ENCODE assay signal across 1 cellular context in the genomic region with DNA sequence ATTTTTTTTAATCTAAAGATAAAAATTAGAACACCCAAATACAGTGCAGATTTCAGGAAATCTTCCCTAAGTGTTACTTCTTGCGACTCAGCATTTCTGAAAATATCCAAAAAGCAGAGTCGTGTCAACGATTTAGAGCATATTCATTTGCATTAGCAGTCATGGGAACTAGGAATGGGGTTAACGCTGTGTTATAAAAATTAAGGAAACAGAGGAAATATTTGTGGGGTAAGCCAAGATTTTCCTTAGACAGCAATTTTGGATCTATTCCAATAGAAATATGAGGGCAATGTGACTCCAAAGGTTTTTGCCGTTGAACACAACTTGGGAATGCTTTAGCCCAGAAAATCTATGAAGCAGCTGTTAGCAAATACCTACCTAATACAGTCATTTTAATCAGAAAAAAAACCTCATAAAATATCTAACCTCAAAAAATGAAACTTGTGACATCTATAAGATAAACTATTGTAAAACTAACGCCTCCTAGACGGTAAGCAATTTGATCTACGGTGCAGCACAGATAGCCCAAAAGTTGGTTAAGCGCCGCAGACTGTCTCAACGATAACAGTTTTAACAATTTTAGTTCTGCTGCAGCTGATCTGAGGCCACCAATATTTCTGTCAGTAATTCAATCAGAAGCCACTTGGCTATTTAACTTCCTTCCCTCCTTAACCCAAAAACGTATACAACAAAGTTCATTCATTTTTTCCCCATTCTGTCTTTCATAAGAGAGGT.
A peak's percentile ranks its signal among the peaks of the same experiment; 100 is the strongest.
TF ChIP-seq lines count a peak whose summit lies in the region.

No MANE protein-coding gene starts in this region.

TF ChIP-seq in K562, 482 proteins besides CTCF, POLR2A, EP300 and RAD21 (continues in another document):
- no peak for TF ChIP-seq ZNF766 (CRISPR knock-in tag; conservative IDR thresholded peaks at IDR 0.05)
- TF ChIP-seq FOSL1 (tag; conservative IDR thresholded peaks at IDR 0.05) = 0 out of 2 replicates have a peak, but pooled peaks have one; percentile 14
- TF ChIP-seq, protein P1, sequence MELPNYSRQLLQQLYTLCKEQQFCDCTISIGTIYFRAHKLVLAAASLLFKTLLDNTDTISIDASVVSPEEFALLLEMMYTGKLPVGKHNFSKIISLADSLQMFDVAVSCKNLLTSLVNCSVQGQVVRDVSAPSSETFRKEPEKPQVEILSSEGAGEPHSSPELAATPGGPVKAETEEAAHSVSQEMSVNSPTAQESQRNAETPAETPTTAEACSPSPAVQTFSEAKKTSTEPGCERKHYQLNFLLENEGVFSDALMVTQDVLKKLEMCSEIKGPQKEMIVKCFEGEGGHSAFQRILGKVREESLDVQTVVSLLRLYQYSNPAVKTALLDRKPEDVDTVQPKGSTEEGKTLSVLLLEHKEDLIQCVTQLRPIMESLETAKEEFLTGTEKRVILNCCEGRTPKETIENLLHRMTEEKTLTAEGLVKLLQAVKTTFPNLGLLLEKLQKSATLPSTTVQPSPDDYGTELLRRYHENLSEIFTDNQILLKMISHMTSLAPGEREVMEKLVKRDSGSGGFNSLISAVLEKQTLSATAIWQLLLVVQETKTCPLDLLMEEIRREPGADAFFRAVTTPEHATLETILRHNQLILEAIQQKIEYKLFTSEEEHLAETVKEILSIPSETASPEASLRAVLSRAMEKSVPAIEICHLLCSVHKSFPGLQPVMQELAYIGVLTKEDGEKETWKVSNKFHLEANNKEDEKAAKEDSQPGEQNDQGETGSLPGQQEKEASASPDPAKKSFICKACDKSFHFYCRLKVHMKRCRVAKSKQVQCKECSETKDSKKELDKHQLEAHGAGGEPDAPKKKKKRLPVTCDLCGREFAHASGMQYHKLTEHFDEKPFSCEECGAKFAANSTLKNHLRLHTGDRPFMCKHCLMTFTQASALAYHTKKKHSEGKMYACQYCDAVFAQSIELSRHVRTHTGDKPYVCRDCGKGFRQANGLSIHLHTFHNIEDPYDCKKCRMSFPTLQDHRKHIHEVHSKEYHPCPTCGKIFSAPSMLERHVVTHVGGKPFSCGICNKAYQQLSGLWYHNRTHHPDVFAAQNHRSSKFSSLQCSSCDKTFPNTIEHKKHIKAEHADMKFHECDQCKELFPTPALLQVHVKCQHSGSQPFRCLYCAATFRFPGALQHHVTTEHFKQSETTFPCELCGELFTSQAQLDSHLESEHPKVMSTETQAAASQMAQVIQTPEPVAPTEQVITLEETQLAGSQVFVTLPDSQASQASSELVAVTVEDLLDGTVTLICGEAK (IDR thresholded peaks at IDR 0.05) = peak; percentile 15; the same call in 1 of the 2 replicates
- TF ChIP-seq, protein P1 (CRISPR knock-in tag; IDR thresholded peaks at IDR 0.05) = no peak
- TF ChIP-seq ZEB2 (IDR thresholded peaks at IDR 0.05) = 0 out of 2 replicates have a peak, but pooled peaks have one; percentile 21
- TF ChIP-seq FIP1L1 (IDR thresholded peaks at IDR 0.05; ENCODE audit: low read depth, low read length, poor library complexity, severe bottlenecking) = no peak
- TF ChIP-seq, protein P2, sequence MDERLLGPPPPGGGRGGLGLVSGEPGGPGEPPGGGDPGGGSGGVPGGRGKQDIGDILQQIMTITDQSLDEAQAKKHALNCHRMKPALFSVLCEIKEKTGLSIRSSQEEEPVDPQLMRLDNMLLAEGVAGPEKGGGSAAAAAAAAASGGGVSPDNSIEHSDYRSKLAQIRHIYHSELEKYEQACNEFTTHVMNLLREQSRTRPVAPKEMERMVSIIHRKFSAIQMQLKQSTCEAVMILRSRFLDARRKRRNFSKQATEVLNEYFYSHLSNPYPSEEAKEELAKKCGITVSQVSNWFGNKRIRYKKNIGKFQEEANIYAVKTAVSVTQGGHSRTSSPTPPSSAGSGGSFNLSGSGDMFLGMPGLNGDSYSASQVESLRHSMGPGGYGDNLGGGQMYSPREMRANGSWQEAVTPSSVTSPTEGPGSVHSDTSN (CRISPR knock-in tag; IDR thresholded peaks at IDR 0.05; ENCODE audit: low read depth) = no peak
- TF ChIP-seq, protein P2 (tag; conservative IDR thresholded peaks at IDR 0.05; ENCODE audit: low read depth) = peak; percentile 62
- TF ChIP-seq KLF16 (IDR thresholded peaks at IDR 0.05) = peak; percentile 81
- peak; percentile 61 for TF ChIP-seq GATA2 (CRISPR knock-in tag; IDR thresholded peaks at IDR 0.05)
- TF ChIP-seq, protein P3, sequence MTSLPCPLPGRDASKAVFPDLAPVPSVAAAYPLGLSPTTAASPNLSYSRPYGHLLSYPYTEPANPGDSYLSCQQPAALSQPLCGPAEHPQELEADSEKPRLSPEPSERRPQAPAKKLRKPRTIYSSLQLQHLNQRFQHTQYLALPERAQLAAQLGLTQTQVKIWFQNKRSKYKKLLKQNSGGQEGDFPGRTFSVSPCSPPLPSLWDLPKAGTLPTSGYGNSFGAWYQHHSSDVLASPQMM (CRISPR knock-in tag; IDR thresholded peaks at IDR 0.05) = no peak
- TF ChIP-seq ARHGAP35 (IDR thresholded peaks at IDR 0.05; ENCODE audit: partially characterized antibody) = no peak
- TF ChIP-seq CREB1 (IDR thresholded peaks at IDR 0.05) = peak; percentile 38; the same call in 1 of the 2 replicates
- no peak for TF ChIP-seq CREB1 (CRISPR knock-in tag; IDR thresholded peaks at IDR 0.05)
- TF ChIP-seq, protein P4, sequence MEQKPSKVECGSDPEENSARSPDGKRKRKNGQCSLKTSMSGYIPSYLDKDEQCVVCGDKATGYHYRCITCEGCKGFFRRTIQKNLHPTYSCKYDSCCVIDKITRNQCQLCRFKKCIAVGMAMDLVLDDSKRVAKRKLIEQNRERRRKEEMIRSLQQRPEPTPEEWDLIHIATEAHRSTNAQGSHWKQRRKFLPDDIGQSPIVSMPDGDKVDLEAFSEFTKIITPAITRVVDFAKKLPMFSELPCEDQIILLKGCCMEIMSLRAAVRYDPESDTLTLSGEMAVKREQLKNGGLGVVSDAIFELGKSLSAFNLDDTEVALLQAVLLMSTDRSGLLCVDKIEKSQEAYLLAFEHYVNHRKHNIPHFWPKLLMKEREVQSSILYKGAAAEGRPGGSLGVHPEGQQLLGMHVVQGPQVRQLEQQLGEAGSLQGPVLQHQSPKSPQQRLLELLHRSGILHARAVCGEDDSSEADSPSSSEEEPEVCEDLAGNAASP (IDR thresholded peaks at IDR 0.05) = no peak
- TF ChIP-seq KDM1A (IDR thresholded peaks at IDR 0.05) = peak; percentile 50 to 57; a peak in 3 of 4 replicates
- peak; percentile 37 for TF ChIP-seq SMARCB1 (IDR thresholded peaks at IDR 0.05; ENCODE audit: insufficient read length, low read depth)
- 0 out of 2 replicates have a peak, but pooled peaks have one; percentile 69 for TF ChIP-seq GATAD2A (IDR thresholded peaks at IDR 0.05)
- no peak for TF ChIP-seq GABPB1 (CRISPR knock-in tag; IDR thresholded peaks at IDR 0.05)
- TF ChIP-seq CAMTA2 (CRISPR knock-in tag; conservative IDR thresholded peaks at IDR 0.05) = no peak
- TF ChIP-seq MAFF (IDR thresholded peaks at IDR 0.05; ENCODE audit: low read length) = peak; percentile 72
- TF ChIP-seq, protein P5, sequence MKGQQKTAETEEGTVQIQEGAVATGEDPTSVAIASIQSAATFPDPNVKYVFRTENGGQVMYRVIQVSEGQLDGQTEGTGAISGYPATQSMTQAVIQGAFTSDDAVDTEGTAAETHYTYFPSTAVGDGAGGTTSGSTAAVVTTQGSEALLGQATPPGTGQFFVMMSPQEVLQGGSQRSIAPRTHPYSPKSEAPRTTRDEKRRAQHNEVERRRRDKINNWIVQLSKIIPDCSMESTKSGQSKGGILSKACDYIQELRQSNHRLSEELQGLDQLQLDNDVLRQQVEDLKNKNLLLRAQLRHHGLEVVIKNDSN (CRISPR knock-in tag; IDR thresholded peaks at IDR 0.05) = no peak
- TF ChIP-seq, protein P6, sequence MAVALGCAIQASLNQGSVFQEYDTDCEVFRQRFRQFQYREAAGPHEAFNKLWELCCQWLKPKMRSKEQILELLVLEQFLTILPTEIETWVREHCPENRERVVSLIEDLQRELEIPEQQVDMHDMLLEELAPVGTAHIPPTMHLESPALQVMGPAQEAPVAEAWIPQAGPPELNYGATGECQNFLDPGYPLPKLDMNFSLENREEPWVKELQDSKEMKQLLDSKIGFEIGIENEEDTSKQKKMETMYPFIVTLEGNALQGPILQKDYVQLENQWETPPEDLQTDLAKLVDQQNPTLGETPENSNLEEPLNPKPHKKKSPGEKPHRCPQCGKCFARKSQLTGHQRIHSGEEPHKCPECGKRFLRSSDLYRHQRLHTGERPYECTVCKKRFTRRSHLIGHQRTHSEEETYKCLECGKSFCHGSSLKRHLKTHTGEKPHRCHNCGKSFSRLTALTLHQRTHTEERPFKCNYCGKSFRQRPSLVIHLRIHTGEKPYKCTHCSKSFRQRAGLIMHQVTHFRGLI (CRISPR knock-in tag; IDR thresholded peaks at IDR 0.05) = no peak
- TF ChIP-seq ZBTB7A (IDR thresholded peaks at IDR 0.05; ENCODE audit: borderline replicate concordance, control insufficient read depth, low read depth, low read length) = no peak
- TF ChIP-seq NFIC (IDR thresholded peaks at IDR 0.05) = peak; percentile 79
- TF ChIP-seq HDAC3 (IDR thresholded peaks at IDR 0.05; ENCODE audit: borderline replicate concordance, partially characterized antibody) = peak; percentile 49
- TF ChIP-seq STAT5B (CRISPR knock-in tag; IDR thresholded peaks at IDR 0.05) = no peak
- TF ChIP-seq SMARCA4 (IDR thresholded peaks at IDR 0.05) = peak; percentile 79
- peak; percentile 69; the same call in 1 of the 2 replicates for TF ChIP-seq MTA2 (IDR thresholded peaks at IDR 0.05; ENCODE audit: low read depth)
- peak; percentile 55; the same call in 1 of the 2 replicates for TF ChIP-seq NCOA6 (IDR thresholded peaks at IDR 0.05)
- no peak for TF ChIP-seq ILF3 (IDR thresholded peaks at IDR 0.05; ENCODE audit: borderline replicate concordance)
- TF ChIP-seq SMARCE1 (IDR thresholded peaks at IDR 0.05) = peak; percentile 64; the same call in 1 of the 2 replicates
- TF ChIP-seq TBL1XR1 (IDR thresholded peaks at IDR 0.05; ENCODE audit: low read length in 2 of 2) = peak in 1 of 2 experiments; percentile 77; a peak in 1 of 4 replicates
- TF ChIP-seq HDAC2 (IDR thresholded peaks at IDR 0.05) = peak; percentile 61; the same call in 1 of the 2 replicates
- peak; percentile 71; the same call in 1 of the 2 replicates for TF ChIP-seq STAT5A (IDR thresholded peaks at IDR 0.05; ENCODE audit: borderline replicate concordance, low read length)
- TF ChIP-seq POLR2AphosphoS5 (IDR thresholded peaks at IDR 0.05; ENCODE audit: control insufficient read depth, insufficient read depth, low read depth, low read length) = peak; percentile 81; the same call in 1 of the 2 replicates
- TF ChIP-seq MTA1 (IDR thresholded peaks at IDR 0.05; ENCODE audit: borderline replicate concordance) = 0 out of 2 replicates have a peak, but pooled peaks have one; percentile 16
- peak; percentile 89 for TF ChIP-seq PML (IDR thresholded peaks at IDR 0.05; ENCODE audit: low read length)
- no peak for TF ChIP-seq MYC (IDR thresholded peaks at IDR 0.05; ENCODE audit: low read depth, low read length)
- no peak for TF ChIP-seq MYC (CRISPR knock-in tag; IDR thresholded peaks at IDR 0.05; ENCODE audit: borderline replicate concordance, low read depth)
- peak; percentile 92 for TF ChIP-seq CBFA2T3 (IDR thresholded peaks at IDR 0.05)
- 0 out of 2 replicates have a peak, but pooled peaks have one; percentile 54 for TF ChIP-seq ZNF644 (tag; IDR thresholded peaks at IDR 0.05; ENCODE audit: low read depth)
- peak; percentile 79 for TF ChIP-seq DPF2 (IDR thresholded peaks at IDR 0.05)
- TF ChIP-seq, protein P7, sequence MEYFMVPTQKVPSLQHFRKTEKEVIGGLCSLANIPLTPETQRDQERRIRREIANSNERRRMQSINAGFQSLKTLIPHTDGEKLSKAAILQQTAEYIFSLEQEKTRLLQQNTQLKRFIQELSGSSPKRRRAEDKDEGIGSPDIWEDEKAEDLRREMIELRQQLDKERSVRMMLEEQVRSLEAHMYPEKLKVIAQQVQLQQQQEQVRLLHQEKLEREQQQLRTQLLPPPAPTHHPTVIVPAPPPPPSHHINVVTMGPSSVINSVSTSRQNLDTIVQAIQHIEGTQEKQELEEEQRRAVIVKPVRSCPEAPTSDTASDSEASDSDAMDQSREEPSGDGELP (CRISPR knock-in tag; IDR thresholded peaks at IDR 0.05; ENCODE audit: borderline replicate concordance) = peak; percentile 59; the same call in 1 of the 2 replicates
- TF ChIP-seq ETV1 (tag; conservative IDR thresholded peaks at IDR 0.05; ENCODE audit: low read depth) = 0 out of 2 replicates have a peak, but pooled peaks have one; percentile 18
- TF ChIP-seq CCNT2 (IDR thresholded peaks at IDR 0.05; ENCODE audit: borderline replicate concordance, extremely low read depth, insufficient read length, low read depth, low read length) = peak; percentile 81
- peak; percentile 85 for TF ChIP-seq CXXC5 (CRISPR knock-in tag; IDR thresholded peaks at IDR 0.05)
- TF ChIP-seq MAFK (IDR thresholded peaks at IDR 0.05; ENCODE audit: low read length) = peak; percentile 65; the same call in 1 of the 2 replicates
- peak; percentile 85 for TF ChIP-seq NCOR1 (IDR thresholded peaks at IDR 0.05)
- no peak for TF ChIP-seq ZNF197 (CRISPR knock-in tag; IDR thresholded peaks at IDR 0.05; ENCODE audit: low read depth)
- peak; percentile 93 for TF ChIP-seq TCF3 (CRISPR knock-in tag; IDR thresholded peaks at IDR 0.05)
